Comparison of ENCODE assay signal across 8 cellular contexts in genomic region chrX:109889289-109890006, GRCh38.
DNase-seq lines count a peak whose midpoint lies in the region; ATAC-seq and TF ChIP-seq lines count a peak whose summit lies in the region.

No MANE protein-coding gene starts in this region.

- peak; percentile 46 for ATAC-seq in HG03095 (IDR thresholded peaks at IDR 0.05; ENCODE audit: unreplicated experiment)

- peaks cover 31% of the 10 kb centered on the region for H3K27me3 ChIP-seq in adipocyte (replicated peaks; ENCODE audit: control insufficient read depth, insufficient read depth, low read length)

- no peaks in the 10 kb centered on the region for H3K36me3 ChIP-seq in adipocyte (ENCODE audit: control insufficient read depth, insufficient read depth, low read length, severe bottlenecking)

- TF ChIP-seq CTCF in GM12865 (IDR thresholded peaks at IDR 0.05; ENCODE audit: insufficient read depth, low read depth, low read length, missing control alignments): no peak

- H3K4me1 ChIP-seq in adipocyte (ENCODE audit: control insufficient read depth, insufficient read depth, low read length): peaks cover 5% of the 10 kb centered on the region

- peak; percentile 35 for DNase-seq in GM12865 (ENCODE audit: low read depth)
- peak; percentile 25 for DNase-seq in adipocyte (ENCODE audit: low read depth)
- DNase-seq in midbrain (lab: John Stamatoyannopoulos, UW): peak; percentile 33
- DNase-seq in T-helper 2 cell: no peak
- no peak for DNase-seq in RPMI8226
- no peak for DNase-seq in activated CD4-positive, CD25-positive, alpha-beta regulatory T cell treated with anti-CD3 and anti-CD28 coated beads, Interleukin-2, amount 50 U/mL, for 72 hours
- DNase-seq in stimulated activated CD4-positive, alpha-beta T cell treated with anti-CD3 and anti-CD28 coated beads, Interleukin-4, amount 100 ng/mL, for 4 hours: no peak

- no peak overlapping the region for H3K4me3 ChIP-seq in GM12865 (ENCODE audit: low read depth, low read length)
- no peak overlapping the region for H3K4me3 ChIP-seq in adipocyte (ENCODE audit: low read length)

- H3K9ac ChIP-seq in adipocyte (ENCODE audit: low read length): no peak overlapping the region

- no peaks in the 10 kb centered on the region for H3K9me3 ChIP-seq in adipocyte (ENCODE audit: control insufficient read depth, low read length)

Comparison
In these comparisons a context has a peak if more than half of its experiments do, and no peak if none do; other contexts are left out.
1. DNase-seq: peak in GM12865 (single experiment), adipocyte (single experiment) and midbrain (single experiment); none in T-helper 2 cell (0 of 5), RPMI8226 (single experiment), activated CD4-positive, CD25-positive, alpha-beta regulatory T cell treated with anti-CD3 and anti-CD28 coated beads, Interleukin-2, amount 50 U/mL, for 72 hours (single experiment) and stimulated activated CD4-positive, alpha-beta T cell treated with anti-CD3 and anti-CD28 coated beads, Interleukin-4, amount 100 ng/mL, for 4 hours (0 of 2).